ENCODE assay signal across 19 cellular contexts in the genomic region with DNA sequence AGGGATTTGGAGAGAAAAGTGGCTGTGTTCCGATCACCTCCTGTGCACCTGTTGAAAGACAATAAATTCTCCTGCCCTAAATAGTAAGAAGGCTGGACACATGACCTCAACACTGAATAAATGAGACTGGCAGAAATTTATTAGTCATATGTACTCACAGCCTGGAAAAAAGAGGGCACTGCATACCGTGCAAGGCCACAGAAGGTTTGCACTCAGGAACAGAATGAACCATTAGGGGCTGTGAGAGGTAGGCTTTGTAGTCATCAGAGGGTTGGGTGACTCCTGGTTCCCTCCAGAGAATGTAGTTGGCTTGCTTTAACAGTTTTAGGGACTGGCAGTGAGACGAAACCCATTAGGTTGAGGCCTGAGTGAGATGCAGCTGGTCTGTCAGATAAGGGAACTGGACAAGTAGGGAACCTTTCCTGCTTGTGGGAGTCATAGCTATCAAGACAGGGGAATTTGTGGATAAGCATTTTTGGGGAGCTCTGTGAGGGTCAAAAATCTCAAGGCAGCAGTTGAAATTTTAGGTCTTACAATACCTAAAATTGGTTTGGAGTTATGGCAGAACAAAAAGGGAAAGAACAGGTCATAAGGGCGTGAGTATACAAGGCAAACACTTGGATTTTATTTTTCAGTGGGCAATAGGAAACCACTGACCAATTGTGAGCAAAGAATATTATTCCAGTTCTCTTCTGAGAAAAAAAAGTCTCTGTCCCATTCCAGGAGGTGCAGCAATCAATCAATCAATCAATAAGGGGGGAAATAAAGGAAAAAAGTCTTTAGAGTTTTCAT.
DNase-seq lines count a peak whose midpoint lies in the region; ATAC-seq and TF ChIP-seq lines count a peak whose summit lies in the region.
"Had no signal": no experiment of that assay in that cellular context is flagged by ENCODE, and none has a peak within 500 bp of the region (broad histone marks: within the 10 kb centered on the region; RNA-seq: fewer than 3 reads in every experiment).

No MANE protein-coding gene starts in this region.

- H3K36me3 ChIP-seq in GM23248 (ENCODE audit: low read depth): no peaks in the 10 kb centered on the region
- no peaks in the 10 kb centered on the region for H3K36me3 ChIP-seq in PC-9 (ENCODE audit: low read depth)
- H3K36me3 ChIP-seq in psoas muscle (ENCODE audit: insufficient read depth in 1 of 2, low read depth in 1 of 2): no peaks in the 10 kb centered on the region
- H3K36me3 ChIP-seq: gastroesophageal sphincter had no signal

- no peak overlapping the region for H3K27ac Mint-ChIP-seq in H9
- H3K27ac Mint-ChIP-seq: CD4-positive, CD25-positive, alpha-beta regulatory T cell; IgD-negative memory B cell; natural killer cell had no signal

- in situ Hi-C loops in GM23248 (cut with MboI): no loop called here

- peaks cover 15% of the 10 kb centered on the region for H3K4me1 ChIP-seq in GM23248 (ENCODE audit: insufficient read depth)
- H3K4me1 ChIP-seq in PC-9 (replicated peaks; ENCODE audit: insufficient read depth): peaks cover 28% of the 10 kb centered on the region
- peaks cover 34% of the 10 kb centered on the region for H3K4me1 ChIP-seq in psoas muscle
- no peaks in the 10 kb centered on the region for H3K4me1 ChIP-seq in H9 (ENCODE audit: insufficient read depth, low read length)
- H3K4me1 ChIP-seq: gastroesophageal sphincter had no signal

- no peaks in the 10 kb centered on the region; a peak in 1 of 5 replicates for H3K9me3 Mint-ChIP-seq in H9
- H3K9me3 Mint-ChIP-seq: IgD-negative memory B cell, natural killer cell had no signal

- H2AFZ ChIP-seq in GM23248 (no peak overlapping the region), PC-9 (no peak overlapping the region), H9 (ENCODE audit: low read length) (no peak overlapping the region)

- H3K79me2 ChIP-seq in GM23248 (ENCODE audit: insufficient read depth): no peaks in the 10 kb centered on the region
- H3K79me2 ChIP-seq in PC-9 (ENCODE audit: low read depth): no peaks in the 10 kb centered on the region
- no peaks in the 10 kb centered on the region for H3K79me2 ChIP-seq in H9 (ENCODE audit: insufficient read depth, low read length)

- CTCF ChIA-PET in PC-9 (lab: Charles Lee): no interaction called here

- H3K27me3 ChIP-seq in GM23248 (replicated peaks; ENCODE audit: insufficient read depth) (no peaks in the 10 kb centered on the region), PC-9 (ENCODE audit: insufficient read depth, low read depth) (no peaks in the 10 kb centered on the region), psoas muscle (ENCODE audit: insufficient read depth in 3 of 3, low read length in 2 of 3) (no peaks in the 10 kb centered on the region), H9 (ENCODE audit: insufficient read depth, low read length) (no peaks in the 10 kb centered on the region)
- H3K27me3 ChIP-seq: dorsolateral prefrontal cortex had no signal

- no peak overlapping the region for H3K9ac ChIP-seq in GM23248
- no peak overlapping the region for H3K9ac ChIP-seq in H9 (ENCODE audit: extremely low read depth, insufficient read length, low read length)

- DNase-seq in GM23248 (peak; percentile 51), PC-9 (peak in 1 of 2 experiments; percentile 46), choroid plexus epithelial cell (ENCODE audit: low read depth) (peak; percentile 61), psoas muscle (peak in 1 of 2 donors; percentile 59), H9 (no peak), NCI-H82 (lab: John Stamatoyannopoulos, UW) (no peak), NCI-H345 treated with DMSO at 0.1 percent for 48 hours (lab: John Stamatoyannopoulos, UW; ENCODE audit: unreplicated experiment) (no peak)
- DNase-seq: amygdala; CD4-positive, CD25-positive, alpha-beta regulatory T cell; dorsolateral prefrontal cortex; natural killer cell; NCI-H146; NCI-H69; SHP77 treated with DMSO at 0.1 percent for 48 hours; substantia nigra had no signal

- H3K4me1 Mint-ChIP-seq in H9: peaks cover 12 to 16% of the 10 kb centered on the region in 2 experiments

- no peak for TF ChIP-seq CTCF in PC-9 (conservative IDR thresholded peaks at IDR 0.05)
- no peak for TF ChIP-seq CTCF in choroid plexus epithelial cell (conservative IDR thresholded peaks at IDR 0.05; ENCODE audit: low read depth, low read length)
- no peak for TF ChIP-seq CTCF in psoas muscle (IDR thresholded peaks at IDR 0.05)
- no peak for TF ChIP-seq CTCF in H9 (conservative IDR thresholded peaks at IDR 0.05)

- H2BK120ac ChIP-seq in H9 (ENCODE audit: low read depth, low read length, poor library complexity, severe bottlenecking): no peak overlapping the region

- H3K79me1 ChIP-seq in H9 (ENCODE audit: insufficient read depth, low read depth, low read length, poor library complexity, severe bottlenecking): no peaks in the 10 kb centered on the region

- H3F3A ChIP-seq in GM23248 (ENCODE audit: insufficient read depth) (peaks cover 17% of the 10 kb centered on the region), PC-9 (ENCODE audit: insufficient read depth, low read depth) (peaks cover 33% of the 10 kb centered on the region)

- 83% methylated on average over 4 of the region's 4 CpGs for WGBS in GM23248 (ENCODE audit: low coverage in 1 of 2, low lambda C conversion rate in 2 of 2, missing lambda C conversion rate in 2 of 2), 2 experiments
- WGBS in psoas muscle, 3 donors: 36 to 49% (median 38%) methylated on average over 4 of the region's 4 CpGs
- no CpG with 5 or more reads among the region's 4 CpGs for WGBS in H9 (ENCODE audit: extremely low coverage, insufficient read length, low lambda C conversion rate)

- H3K9me3 ChIP-seq in GM23248 (ENCODE audit: low read depth) (no peaks in the 10 kb centered on the region), PC-9 (ENCODE audit: insufficient read depth, low read depth) (no peaks in the 10 kb centered on the region; the same call in 1 of the 2 replicates), psoas muscle (no peaks in the 10 kb centered on the region), H9 (ENCODE audit: control insufficient read depth, low read depth, low read length) (no peaks in the 10 kb centered on the region)
- H3K9me3 ChIP-seq: gastroesophageal sphincter had no signal

- H3K4me2 ChIP-seq in GM23248 (ENCODE audit: unreplicated experiment) (no peak overlapping the region), PC-9 (peak overlapping the region; percentile 62), H9 (ENCODE audit: insufficient read depth, insufficient read length, low read length) (no peak overlapping the region)

- POLR2A ChIA-PET in PC-9 (lab: Charles Lee; ENCODE audit: unreplicated experiment): interaction anchor here (0.6 to 1.0 kb wide), 4 partner anchors 14 to 265 kb away, joined by 3 to 7 read pairs (median 5); a partner anchor contains a TSS

- H2BK12ac ChIP-seq in H9 (ENCODE audit: insufficient read length, low read depth, low read length): no peak overlapping the region

- ATAC-seq in psoas muscle (peak; percentile 90 to 95 (median 91)), GM18511 (IDR thresholded peaks at IDR 0.05; ENCODE audit: unreplicated experiment) (no peak)
- ATAC-seq: gastroesophageal sphincter, left lobe of liver, natural killer cell had no signal

- no TSS peak for BruUV-seq in PC-9 (replicated peaks; lab: Mats Ljungman, UMichigan)

- intact Hi-C loops in PC-9 (cut with micrococcal nuclease; ENCODE audit: unreplicated experiment) (no loop called here), psoas muscle (cut with DNase I) (no loop called here)

- H3K23me2 ChIP-seq in H9 (ENCODE audit: insufficient read length, low read depth, low read length, poor library complexity, severe bottlenecking): no peaks in the 10 kb centered on the region

- H3K18ac ChIP-seq in H9 (ENCODE audit: insufficient read length, low read depth, low read length): no peak overlapping the region

- no peak overlapping the region for H3K4ac ChIP-seq in H9 (ENCODE audit: low read depth, low read length)

- H3K4me3 Mint-ChIP-seq in H9: no peak overlapping the region
- H3K4me3 Mint-ChIP-seq: CD4-positive, CD25-positive, alpha-beta regulatory T cell; natural killer cell had no signal

- H3T11ph ChIP-seq in H9 (ENCODE audit: low read length): no peak overlapping the region

- H4K5ac ChIP-seq in H9 (ENCODE audit: insufficient read length, low read depth, low read length): no peak overlapping the region

- H3K27me3 Mint-ChIP-seq in H9 (ENCODE audit: low read depth): no peaks in the 10 kb centered on the region

- no peaks in the 10 kb centered on the region for H3K9me2 ChIP-seq in GM23248 (ENCODE audit: insufficient read depth)
- no peaks in the 10 kb centered on the region for H3K9me2 ChIP-seq in PC-9 (ENCODE audit: insufficient read depth)

- no peak overlapping the region for H2BK20ac ChIP-seq in H9 (ENCODE audit: low read depth, low read length, poor library complexity, severe bottlenecking)

- no peak overlapping the region for H4K8ac ChIP-seq in H9 (replicated peaks; ENCODE audit: insufficient read length, low read depth, low read length)

- no peaks in the 10 kb centered on the region for H3K36me3 Mint-ChIP-seq in H9 (ENCODE audit: insufficient read depth in 1 of 3, low read depth in 3 of 3)
- H3K36me3 Mint-ChIP-seq: CD4-positive, CD25-positive, alpha-beta regulatory T cell; IgD-negative memory B cell; natural killer cell had no signal

- H3K14ac ChIP-seq in H9 (ENCODE audit: insufficient read depth, low read length): no peak overlapping the region

- H2AK5ac ChIP-seq in H9 (ENCODE audit: insufficient read length, low read length): no peak overlapping the region

- no peaks in the 10 kb centered on the region for H4K20me1 ChIP-seq in GM23248 (ENCODE audit: insufficient read depth)
- no peaks in the 10 kb centered on the region for H4K20me1 ChIP-seq in PC-9 (ENCODE audit: insufficient read depth)
- peaks cover 2% of the 10 kb centered on the region for H4K20me1 ChIP-seq in H9 (ENCODE audit: control insufficient read depth, insufficient read depth, insufficient read length)

- H3K23ac ChIP-seq in H9 (ENCODE audit: insufficient read length, low read depth, low read length): no peak overlapping the region

- H2BK5ac ChIP-seq in H9 (ENCODE audit: insufficient read length, low read length): no peak overlapping the region

- H3K56ac ChIP-seq in H9 (ENCODE audit: insufficient read length, low read depth, low read length): no peak overlapping the region

- H3K27ac ChIP-seq in GM23248: no peak overlapping the region
- peak overlapping the region; percentile 75 for H3K27ac ChIP-seq in PC-9
- peak overlapping the region; percentile 92 for H3K27ac ChIP-seq in psoas muscle
- H3K27ac ChIP-seq in H9 (ENCODE audit: insufficient read length, low read depth, low read length): no peak overlapping the region
- H3K27ac ChIP-seq: dorsolateral prefrontal cortex, gastroesophageal sphincter had no signal

- no peak overlapping the region for H2BK15ac ChIP-seq in H9 (ENCODE audit: low read depth, low read length)

- H3K4me3 ChIP-seq in GM23248 (no peak overlapping the region), PC-9 (no peak overlapping the region), choroid plexus epithelial cell (ENCODE audit: low read depth, low read length) (no peak overlapping the region), psoas muscle (peak overlapping the region; percentile 35)
- H3K4me3 ChIP-seq: dorsolateral prefrontal cortex, gastroesophageal sphincter had no signal

- H4K91ac ChIP-seq in H9 (ENCODE audit: insufficient read length, low read depth, low read length): no peak overlapping the region

Comparison
In these comparisons a context has a peak if more than half of its experiments do, and no peak if none do; other contexts are left out.
1. DNase-seq: peak in GM23248 (single experiment) and choroid plexus epithelial cell (single experiment); none in H9 (single experiment), NCI-H82 (single experiment) and NCI-H345 treated with DMSO at 0.1 percent for 48 hours (single experiment).
2. H3K27ac ChIP-seq: peak in PC-9 (single experiment) and psoas muscle (single experiment); none in GM23248 (single experiment) and H9 (single experiment).